In genomic region chr19:51703655-51704515, GRCh38 we compare ENCODE assay signal across 1 cellular context.
TF ChIP-seq lines count a peak whose summit lies in the region.

No MANE protein-coding gene starts in this region.

TF ChIP-seq in HEK293, 187 proteins besides CTCF, POLR2A, EP300 and RAD21 (continued from another document and continues in another):
- TF ChIP-seq ZIC2 (tag by site-specific recombination; IDR thresholded peaks at IDR 0.05): peak; percentile 79
- no peak for TF ChIP-seq ZNF362 (tag by site-specific recombination; IDR thresholded peaks at IDR 0.05)
- no peak for TF ChIP-seq ZNF292 (tag by site-specific recombination; IDR thresholded peaks at IDR 0.05; ENCODE audit: borderline replicate concordance, low read depth)
- TF ChIP-seq ZNF596 (tag by site-specific recombination; IDR thresholded peaks at IDR 0.05): no peak
- no peak for TF ChIP-seq REPIN1 (tag by site-specific recombination; IDR thresholded peaks at IDR 0.05; ENCODE audit: low read depth)
- TF ChIP-seq ZNF626 (tag by site-specific recombination; IDR thresholded peaks at IDR 0.05): no peak
- no peak for TF ChIP-seq ZNF2 (tag by site-specific recombination; IDR thresholded peaks at IDR 0.05)
- no peak for TF ChIP-seq IKZF3 (tag by site-specific recombination; IDR thresholded peaks at IDR 0.05)
- no peak for TF ChIP-seq ZNF571 (tag by site-specific recombination; IDR thresholded peaks at IDR 0.05)
- TF ChIP-seq ZNF148 (tag by site-specific recombination; IDR thresholded peaks at IDR 0.05; ENCODE audit: borderline replicate concordance): no peak
- TF ChIP-seq SALL2 (tag by site-specific recombination; IDR thresholded peaks at IDR 0.05; ENCODE audit: borderline replicate concordance): no peak
- 0 out of 2 replicates have a peak, but pooled peaks have one; percentile 46 for TF ChIP-seq ZSCAN16 (tag by site-specific recombination; IDR thresholded peaks at IDR 0.05)
- TF ChIP-seq ZNF658 (tag by site-specific recombination; IDR thresholded peaks at IDR 0.05): no peak
- TF ChIP-seq ZBTB7A (tag by site-specific recombination; IDR thresholded peaks at IDR 0.05; ENCODE audit: low read depth): no peak
- TF ChIP-seq ZNF560 (tag by site-specific recombination; IDR thresholded peaks at IDR 0.05; ENCODE audit: borderline replicate concordance): no peak
- TF ChIP-seq ZBTB49 (tag by site-specific recombination; IDR thresholded peaks at IDR 0.05; ENCODE audit: low read depth): no peak
- TF ChIP-seq ZNF350 (tag by site-specific recombination; IDR thresholded peaks at IDR 0.05): no peak
- no peak for TF ChIP-seq ZNF341 (tag by site-specific recombination; IDR thresholded peaks at IDR 0.05; ENCODE audit: low read depth)
- TF ChIP-seq ZNF354C (tag by site-specific recombination; IDR thresholded peaks at IDR 0.05; ENCODE audit: borderline replicate concordance, low read depth): no peak
- TF ChIP-seq ZNF768 (tag by site-specific recombination; IDR thresholded peaks at IDR 0.05): peak; percentile 37; the same call in 1 of the 2 replicates
- no peak for TF ChIP-seq REST (tag by site-specific recombination; IDR thresholded peaks at IDR 0.05)
- no peak for TF ChIP-seq ZNF48 (tag by site-specific recombination; IDR thresholded peaks at IDR 0.05)
- 0 out of 2 replicates have a peak, but pooled peaks have one; percentile 38 for TF ChIP-seq ZBTB10 (tag by site-specific recombination; IDR thresholded peaks at IDR 0.05)
- TF ChIP-seq OVOL3 (tag by site-specific recombination; IDR thresholded peaks at IDR 0.05): no peak
- no peak for TF ChIP-seq ZNF274 (IDR thresholded peaks at IDR 0.05; ENCODE audit: low read length)
- TF ChIP-seq ZNF274 (tag by site-specific recombination; IDR thresholded peaks at IDR 0.05; ENCODE audit: borderline replicate concordance): no peak
- no peak for TF ChIP-seq ZNF10 (tag by site-specific recombination; IDR thresholded peaks at IDR 0.05)
- no peak for TF ChIP-seq BCL11A (tag by site-specific recombination; IDR thresholded peaks at IDR 0.05; ENCODE audit: low read depth)
- no peak for TF ChIP-seq ZNF488 (tag by site-specific recombination; IDR thresholded peaks at IDR 0.05)
- TF ChIP-seq ZBTB1 (tag by site-specific recombination; IDR thresholded peaks at IDR 0.05): no peak
- no peak for TF ChIP-seq KLF17 (tag by site-specific recombination; IDR thresholded peaks at IDR 0.05)
- TF ChIP-seq ZNF155 (tag by site-specific recombination; IDR thresholded peaks at IDR 0.05): no peak
- TF ChIP-seq TCF7L2 (IDR thresholded peaks at IDR 0.05; ENCODE audit: borderline replicate concordance, low read depth, low read length): no peak
- no peak for TF ChIP-seq ZNF184 (tag by site-specific recombination; IDR thresholded peaks at IDR 0.05)
- peak; percentile 23; the same call in 1 of the 2 replicates for TF ChIP-seq ZNF843 (tag by site-specific recombination; IDR thresholded peaks at IDR 0.05)
- no peak for TF ChIP-seq OSR2 (tag by site-specific recombination; IDR thresholded peaks at IDR 0.05)
- no peak for TF ChIP-seq ZNF585B (tag by site-specific recombination; IDR thresholded peaks at IDR 0.05)
- TF ChIP-seq ZNF558 (tag by site-specific recombination; IDR thresholded peaks at IDR 0.05): no peak
- no peak for TF ChIP-seq ZNF202 (tag by site-specific recombination; IDR thresholded peaks at IDR 0.05; ENCODE audit: borderline replicate concordance)
- no peak for TF ChIP-seq MZF1 (tag by site-specific recombination; IDR thresholded peaks at IDR 0.05; ENCODE audit: borderline replicate concordance)
- TF ChIP-seq ZNF623 (tag by site-specific recombination; IDR thresholded peaks at IDR 0.05): no peak
- no peak for TF ChIP-seq ZNF610 (tag by site-specific recombination; IDR thresholded peaks at IDR 0.05; ENCODE audit: borderline replicate concordance)
- TF ChIP-seq ZNF433 (tag by site-specific recombination; IDR thresholded peaks at IDR 0.05; ENCODE audit: low read depth): no peak
- TF ChIP-seq ZNF747 (tag by site-specific recombination; IDR thresholded peaks at IDR 0.05): no peak
- no peak for TF ChIP-seq ZNF792 (tag by site-specific recombination; IDR thresholded peaks at IDR 0.05)
- TF ChIP-seq ZNF311 (tag by site-specific recombination; IDR thresholded peaks at IDR 0.05; ENCODE audit: borderline replicate concordance): no peak
- no peak for TF ChIP-seq ZNF404 (tag by site-specific recombination; IDR thresholded peaks at IDR 0.05)
- TF ChIP-seq ATF2 (tag by site-specific recombination; IDR thresholded peaks at IDR 0.05; ENCODE audit: low read depth): no peak
- no peak for TF ChIP-seq ZNF280C (tag by site-specific recombination; IDR thresholded peaks at IDR 0.05)
- TF ChIP-seq ZNF132 (tag by site-specific recombination; IDR thresholded peaks at IDR 0.05; ENCODE audit: borderline replicate concordance): no peak
- no peak for TF ChIP-seq ZNF121 (tag by site-specific recombination; IDR thresholded peaks at IDR 0.05)
